Comparison of ENCODE assay signal across 18 cellular contexts in the genomic region with DNA sequence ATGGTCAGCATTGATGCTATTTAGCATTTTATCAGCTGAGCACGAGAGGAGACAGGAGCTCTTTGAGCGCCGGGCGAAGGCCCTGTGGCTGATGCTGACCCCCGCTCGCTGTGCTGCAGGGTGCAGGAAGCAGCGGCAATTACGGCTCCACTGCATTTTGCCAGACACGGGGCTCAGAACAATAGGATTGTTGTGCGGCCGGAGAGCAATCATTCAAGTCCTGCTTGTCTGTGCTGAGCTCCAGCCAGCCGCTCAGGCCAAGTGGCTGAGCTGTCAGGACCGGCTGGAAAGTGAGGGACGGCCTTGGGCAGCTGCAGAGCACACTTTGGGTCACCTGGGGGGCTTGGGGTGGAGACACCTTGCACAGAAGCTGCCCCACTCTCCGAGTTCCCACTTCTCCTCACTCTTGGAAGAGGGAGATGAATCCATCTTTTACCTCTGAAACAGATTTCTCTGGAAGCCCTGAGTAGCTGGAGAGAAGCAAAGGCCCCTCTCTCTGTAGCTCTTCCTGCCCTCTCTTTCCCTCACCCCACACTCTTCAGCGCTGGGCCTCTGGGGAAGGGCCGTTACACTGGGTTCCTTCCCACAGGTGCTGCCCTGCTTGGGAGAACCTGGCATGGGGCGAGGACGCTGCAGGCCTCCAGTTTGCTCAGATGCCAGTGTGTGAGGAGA. TPM values are rescaled to one million over a fixed set of nuclear protein-coding genes. Genes with fewer than 3 reads are reported as not detected.
DNase-seq lines count a peak whose midpoint lies in the region; ATAC-seq and TF ChIP-seq lines count a peak whose summit lies in the region.
"Had no signal": no experiment of that assay in that cellular context is flagged by ENCODE, and none has a peak within 500 bp of the region (broad histone marks: within the 10 kb centered on the region; RNA-seq: fewer than 3 reads in every experiment).

No MANE protein-coding gene starts in this region.

- H3K4me3 ChIP-seq in BLaER1 (no peak overlapping the region), NT2/D1 (ENCODE audit: insufficient read length, low read depth) (peak overlapping the region; percentile 9), neuronal stem cell (ENCODE audit: low read length in 2 of 2) (no peak overlapping the region)
- H3K4me3 ChIP-seq: A549, lower lobe of right lung, MG63, ovary had no signal

- no peak overlapping the region for H3K23ac ChIP-seq in neuronal stem cell (ENCODE audit: low read depth, low read length, poor library complexity)

- H3K9ac ChIP-seq in BLaER1 (0 out of 2 replicates have a peak overlapping the region, but pooled peaks have one; percentile 2), NT2/D1 (ENCODE audit: insufficient read length, low read depth) (peak overlapping the region; percentile 42), neuronal stem cell (ENCODE audit: low read depth, low read length, poor library complexity) (no peak overlapping the region)

- WGBS in neuronal stem cell (ENCODE audit: extremely low coverage in 2 of 2, insufficient read length in 2 of 2, insufficient replicate concordance in 1 of 2), 2 donors = no CpG with 5 or more reads among the region's 19 CpGs

- no peaks in the 10 kb centered on the region for H3K79me1 ChIP-seq in neuronal stem cell (ENCODE audit: low read depth, low read length)

- H3K36me3 ChIP-seq in BLaER1 = no peaks in the 10 kb centered on the region
- H3K36me3 ChIP-seq in NT2/D1 (ENCODE audit: insufficient read depth, insufficient read length, low read length) = no peaks in the 10 kb centered on the region
- no peaks in the 10 kb centered on the region for H3K36me3 ChIP-seq in neuronal stem cell (replicated peaks in 1 of 2; ENCODE audit: control insufficient read depth in 2 of 2, insufficient read depth in 2 of 2, low read length in 2 of 2)
- H3K36me3 ChIP-seq: lower lobe of right lung, MG63, ovary had no signal

- no peak overlapping the region for H2BK120ac ChIP-seq in neuronal stem cell (ENCODE audit: low read depth, low read length)

- no peak overlapping the region for H3K14ac ChIP-seq in neuronal stem cell (ENCODE audit: low read length)

- no peak overlapping the region for H4K8ac ChIP-seq in neuronal stem cell (ENCODE audit: low read depth, low read length)

- H3K36me3 Mint-ChIP-seq in glutamatergic neuron (ENCODE audit: unreplicated experiment) = peaks cover 27% of the 10 kb centered on the region

- peak overlapping the region; percentile 94 for H2BK12ac ChIP-seq in neuronal stem cell (ENCODE audit: low read length)

- DNase-seq in NT2/D1 (ENCODE audit: low read depth, low spot score) (no peak), glutamatergic neuron (no peak), neuronal stem cell (ENCODE audit: low spot score) (peak; percentile 38), AG08395 (ENCODE audit: low spot score) (no peak), H4 (ENCODE audit: low spot score) (no peak)
- DNase-seq in activated CD4-positive, CD25-positive, alpha-beta regulatory T cell treated with anti-CD3 and anti-CD28 coated beads, Interleukin-2, amount 50 U/mL, for 72 hours = no peak
- DNase-seq: dermis blood vessel endothelial cell; IMR-90; lower lobe of right lung; NCI-H187; NCI-H345; ovary; stimulated activated naive CD8-positive, alpha-beta T cell treated with anti-CD3 and anti-CD28 coated beads, Interleukin-15, Interleukin-2, amounts not matched to agents 100 U/mL and 50 U/mL, for 24 hours had no signal

- no peak overlapping the region for H4K91ac ChIP-seq in neuronal stem cell (ENCODE audit: low read depth, low read length, poor library complexity)

- H3K4me3 Mint-ChIP-seq in glutamatergic neuron (ENCODE audit: unreplicated experiment) = no peak overlapping the region

- H3K4ac ChIP-seq in neuronal stem cell (ENCODE audit: low read length) = no peak overlapping the region

- H3K9me3 Mint-ChIP-seq in glutamatergic neuron (ENCODE audit: unreplicated experiment) = peaks cover 15% of the 10 kb centered on the region

- peaks cover 11% of the 10 kb centered on the region for H3K4me1 Mint-ChIP-seq in glutamatergic neuron (ENCODE audit: low read depth, unreplicated experiment)

- peak overlapping the region; percentile 60 for H3K27ac Mint-ChIP-seq in glutamatergic neuron (ENCODE audit: unreplicated experiment)

- no peak overlapping the region for H2BK5ac ChIP-seq in neuronal stem cell (ENCODE audit: low read length)

- H2AFZ ChIP-seq in neuronal stem cell (ENCODE audit: low read length) = peak overlapping the region; percentile 45

- H3K9me3 ChIP-seq in BLaER1 (peaks cover 39% of the 10 kb centered on the region), NT2/D1 (ENCODE audit: insufficient read depth, low read length) (peaks cover 3% of the 10 kb centered on the region), neuronal stem cell (replicated peaks in 1 of 2; ENCODE audit: control insufficient read depth in 2 of 2, insufficient read depth in 1 of 2, low read depth in 1 of 2, low read length in 2 of 2) (peaks cover 0 to 10% of the 10 kb centered on the region in 2 donors)
- H3K9me3 ChIP-seq: A549, MG63, ovary had no signal

- H3K18ac ChIP-seq in neuronal stem cell (ENCODE audit: low read length) = peak overlapping the region; percentile 91

- H3K27me3 ChIP-seq in BLaER1 = no peaks in the 10 kb centered on the region
- H3K27me3 ChIP-seq in NT2/D1 (ENCODE audit: insufficient read depth, insufficient read length) = peaks cover 6% of the 10 kb centered on the region
- peaks cover 0 to 10% (median 0%) of the 10 kb centered on the region in 3 experiments for H3K27me3 ChIP-seq in neuronal stem cell (ENCODE audit: control insufficient read depth in 3 of 3, insufficient read depth in 3 of 3, low read depth in 1 of 3, low read length in 3 of 3)
- H3K27me3 ChIP-seq: MG63, ovary had no signal

- H3K27ac ChIP-seq in BLaER1 (no peak overlapping the region), neuronal stem cell (replicated peaks; ENCODE audit: low read length) (no peak overlapping the region)
- H3K27ac ChIP-seq: A549, lower lobe of right lung, ovary had no signal

- H3K4me1 ChIP-seq in BLaER1 = peaks cover 17% of the 10 kb centered on the region
- peaks cover 3% of the 10 kb centered on the region for H3K4me1 ChIP-seq in NT2/D1 (ENCODE audit: insufficient read depth, insufficient read length)
- H3K4me1 ChIP-seq in neuronal stem cell (ENCODE audit: control insufficient read depth in 2 of 2, insufficient read depth in 1 of 2, low read depth in 1 of 2, low read length in 2 of 2) = peaks cover 0 to 8% of the 10 kb centered on the region in 2 donors
- H3K4me1 ChIP-seq: A549, lower lobe of right lung had no signal

- no peak overlapping the region for H2AK5ac ChIP-seq in neuronal stem cell (ENCODE audit: low read depth, low read length)

- peaks cover 2% of the 10 kb centered on the region for H3K27me3 Mint-ChIP-seq in glutamatergic neuron (ENCODE audit: unreplicated experiment)

- TF ChIP-seq CTCF in glutamatergic neuron (IDR thresholded peaks at IDR 0.05; ENCODE audit: partially characterized antibody, unreplicated experiment) = no peak

- H3K4me2 ChIP-seq in BLaER1 (peak overlapping the region; percentile 31), neuronal stem cell (ENCODE audit: insufficient read depth, low read length, poor library complexity, severe bottlenecking) (no peak overlapping the region)
- H3K4me2 ChIP-seq: A549 had no signal

- no peak for ATAC-seq in HG03571 (IDR thresholded peaks at IDR 0.05; ENCODE audit: unreplicated experiment)
- ATAC-seq: A549; HCT116; lower lobe of right lung; stimulated activated naive CD8-positive, alpha-beta T cell treated with anti-CD3 and anti-CD28 coated beads, Interleukin-15, Interleukin-2, amounts not matched to agents 100 U/mL and 50 U/mL, for 24 hours had no signal

- no peaks in the 10 kb centered on the region for H4K20me1 ChIP-seq in BLaER1

- no peak overlapping the region for H2BK15ac ChIP-seq in neuronal stem cell (ENCODE audit: low read length)

RNA-seq across cellular contexts. Expression of gene ADARB2, which starts 17.3 kb away (rescaled TPM):
- total RNA-seq in glutamatergic neuron (ENCODE audit: unreplicated experiment) = 20.6 TPM
- polyA plus RNA-seq in neuronal stem cell (2013, experiment 1 of 2) = 0.38 TPM
- 0.26 TPM for polyA plus RNA-seq in neuronal stem cell (2013, experiment 2 of 2)
- total RNA-seq in H4 (2014; rRNA removed; shearing (Covaris generic)) = 0.21 TPM in 1 of 2 replicates, not detected in the other
- total RNA-seq: dermis blood vessel endothelial cell, IMR-90 had no signal
- polyA plus RNA-seq: A549, IMR-90 had no signal

Comparison
In these comparisons a context has a peak if more than half of its experiments do, and no peak if none do; other contexts are left out.
1. RNA of gene ADARB2, which starts 17.3 kb away (total RNA-seq): 20.6 TPM in glutamatergic neuron (single experiment); 0.21 TPM in H4; every median in the first group is over 10 times any median in the second.